ENCODE assay signal across 7 cellular contexts in the genomic region with DNA sequence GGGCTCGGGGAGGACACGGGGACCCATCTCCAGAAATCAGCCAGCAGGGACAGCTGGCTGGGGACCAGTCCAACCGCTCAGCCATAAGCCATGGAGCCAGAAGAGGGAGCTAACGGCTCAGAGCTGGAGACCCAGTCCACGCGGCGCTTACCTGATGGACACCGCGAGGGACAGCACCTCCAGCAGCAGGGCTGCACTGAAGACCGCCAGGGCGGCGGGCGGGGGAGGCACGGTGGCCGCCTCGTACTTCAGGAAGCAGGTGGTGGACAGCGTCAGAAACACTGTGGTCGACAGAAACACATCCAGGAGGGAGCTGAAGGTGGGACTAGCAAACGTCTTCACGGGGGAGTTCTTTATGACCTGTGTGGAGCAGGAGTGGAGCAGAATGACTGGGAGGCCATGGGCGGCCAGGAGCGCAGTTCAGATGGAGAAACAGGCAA.
DNase-seq lines count a peak whose midpoint lies in the region; ATAC-seq, FAIRE-seq and TF ChIP-seq lines count a peak whose summit lies in the region.

No MANE protein-coding gene starts in this region.

- H3K4me1 ChIP-seq in esophagus muscularis mucosa (peaks cover 3 to 24% (median 19%) of the 10 kb centered on the region in 4 donors), upper lobe of left lung (peaks cover 0 to 4% (median 3%) of the 10 kb centered on the region in 4 donors)

- H3K36me3 Mint-ChIP-seq in naive thymus-derived CD8-positive, alpha-beta T cell, result peaks cover 0 to 12% (median 9%) of the 10 kb centered on the region in 3 donors

- H3K4me3 Mint-ChIP-seq in naive thymus-derived CD8-positive, alpha-beta T cell, result peak overlapping the region in 2 of 10 donors; percentile 15 to 31

- H3K4me1 Mint-ChIP-seq in naive thymus-derived CD8-positive, alpha-beta T cell, result peaks cover 7 to 11% (median 8%) of the 10 kb centered on the region in 4 donors

- H3K4me3 ChIP-seq in esophagus muscularis mucosa (no peak overlapping the region), upper lobe of left lung (no peak overlapping the region)

- no peaks in the 10 kb centered on the region for H3K9me3 Mint-ChIP-seq in naive thymus-derived CD8-positive, alpha-beta T cell

- 18% methylated on average over 19 of the region's 22 CpGs for WGBS in esophagus muscularis mucosa
- 36 to 55% methylated on average over 15 to 16 of the region's 22 CpGs for WGBS in upper lobe of left lung, 2 donors

- no peak for TF ChIP-seq EP300 in esophagus muscularis mucosa (IDR thresholded peaks at IDR 0.05)
- TF ChIP-seq EP300 in upper lobe of left lung (IDR thresholded peaks at IDR 0.05), result no peak

- POLR2A ChIA-PET in naive thymus-derived CD8-positive, alpha-beta T cell (lab: Charles Lee), result interaction anchor here (1.0 kb wide), 2 partner anchors 270 to 289 kb away, joined by 3 read pairs; no protein-coding TSS in a partner anchor

- no peaks in the 10 kb centered on the region for H3K27me3 ChIP-seq in esophagus muscularis mucosa
- no peaks in the 10 kb centered on the region for H3K27me3 ChIP-seq in upper lobe of left lung

- no peak for TF ChIP-seq POLR2A in GM12892 (IDR thresholded peaks at IDR 0.05; ENCODE audit: low read depth, low read length)
- no peak for TF ChIP-seq POLR2A in esophagus muscularis mucosa (IDR thresholded peaks at IDR 0.05; ENCODE audit: low read depth)
- TF ChIP-seq POLR2A in upper lobe of left lung (IDR thresholded peaks at IDR 0.05), result no peak

- peaks cover 10 to 62% (median 49%) of the 10 kb centered on the region in 4 donors for H3K36me3 ChIP-seq in esophagus muscularis mucosa
- peaks cover 2 to 50% (median 35%) of the 10 kb centered on the region in 4 donors for H3K36me3 ChIP-seq in upper lobe of left lung

- no peak overlapping the region for H3K27ac ChIP-seq in esophagus muscularis mucosa (replicated peaks in 1 of 4)
- H3K27ac ChIP-seq in upper lobe of left lung, result no peak overlapping the region

- intact Hi-C loops in esophagus muscularis mucosa (cut with DNase I), result loop anchor here (5.0 to 10.0 kb wide), 3 partner anchors 134 to 272 kb away; a partner anchor contains a TSS

- no peak for FAIRE-seq in GM12892 (lab: Jason Lieb, UNC)

- H3K27me3 Mint-ChIP-seq in naive thymus-derived CD8-positive, alpha-beta T cell, result peaks cover 0 to 10% (median 2%) of the 10 kb centered on the region in 5 donors

- H3K27ac Mint-ChIP-seq in naive thymus-derived CD8-positive, alpha-beta T cell, result peak overlapping the region in 4 of 10 donors; percentile 34 to 83 (median 68)

- DNase-seq in GM12892 (ENCODE audit: insufficient read length), result peak; percentile 51
- peak; percentile 59 for DNase-seq in NCI-H345 (lab: John Stamatoyannopoulos, UW)
- DNase-seq in activated CD8-positive, alpha-beta memory T cell treated with anti-CD3 and anti-CD28 coated beads for 24 hours, result peak; percentile 75
- DNase-seq in esophagus muscularis mucosa (ENCODE audit: extremely low spot score), result no peak
- DNase-seq in naive thymus-derived CD8-positive, alpha-beta T cell, result peak in 8 of 10 donors; percentile 26 to 50 (median 34)
- DNase-seq in upper lobe of left lung, result peak; percentile 66 to 82

- TF ChIP-seq CTCF in esophagus muscularis mucosa (IDR thresholded peaks at IDR 0.05) (peak; percentile 61 to 84 (median 72)), upper lobe of left lung (IDR thresholded peaks at IDR 0.05) (peak; percentile 48 to 81 (median 76))

- peak; percentile 74 to 77 for ATAC-seq in naive thymus-derived CD8-positive, alpha-beta T cell
- ATAC-seq in upper lobe of left lung (ENCODE audit: low FRiP score in 2 of 2) (peak; percentile 59 to 67), GM18498 (IDR thresholded peaks at IDR 0.05; ENCODE audit: unreplicated experiment) (no peak)

- H3K9me3 ChIP-seq in esophagus muscularis mucosa (no peaks in the 10 kb centered on the region), upper lobe of left lung (no peaks in the 10 kb centered on the region)
